In genomic region chrX:118612290-118612689, GRCh38 we compare ENCODE assay signal across 33 cellular contexts.
"Had no signal": no experiment of that assay in that cellular context is flagged by ENCODE, and none has a peak within 500 bp of the region (broad histone marks: within the 10 kb centered on the region; RNA-seq: fewer than 3 reads in every experiment).

No MANE protein-coding gene starts in this region.

- H2AFZ ChIP-seq: PC-9 had no signal

- H3K27ac ChIP-seq: brain microvascular endothelial cell, KMS-11, PC-9, RWPE1, WERI-Rb-1 had no signal

- H3K9me3 Mint-ChIP-seq: activated CD4-positive, alpha-beta T cell treated with anti-CD3 and anti-CD28 coated beads, Interleukin-2, amount 10 ng/mL, durations not matched to agents 24 days and 14 days; activated naive CD4-positive, alpha-beta T cell treated with anti-CD3 and anti-CD28 coated beads, Interleukin-2, amount 10 ng/mL, durations not matched to agents 7 days and 5 days; activated naive CD8-positive, alpha-beta T cell treated with anti-CD3 and anti-CD28 coated beads, Interleukin-2, amount 50 U/mL, for 24 hours; activated T-cell treated with anti-CD3 and anti-CD28 coated beads, Interleukin-2, amount 50 U/mL, for 4 hours; T-cell had no signal

- H3K36me3 Mint-ChIP-seq: activated naive CD8-positive, alpha-beta T cell had no signal

- H3K4me2 ChIP-seq: KMS-11, PC-9 had no signal

- ATAC-seq: activated CD8-positive, alpha-beta T cell treated with anti-CD3 and anti-CD28 coated beads, Interleukin-2, amount 10 ng/mL, durations not matched to agents 7 days and 5 days; activated naive CD8-positive, alpha-beta T cell treated with anti-CD3 and anti-CD28 coated beads, Interleukin-2, amount 50 U/mL, for 24 hours; activated T-cell treated with anti-CD3 and anti-CD28 coated beads, Interleukin-2, amount 50 U/mL, for 4 hours; Right ventricle myocardium inferior; SK-N-SH treated with all-trans-retinoic acid at 6 μM for 48 hours; T-cell had no signal

- H3K4me3 ChIP-seq: PC-9 had no signal

- H3K27me3 Mint-ChIP-seq: activated CD4-positive, alpha-beta T cell treated with anti-CD3 and anti-CD28 coated beads, Interleukin-2, amount 10 ng/mL, durations not matched to agents 24 days and 14 days; activated naive CD4-positive, alpha-beta T cell treated with anti-CD3 and anti-CD28 coated beads, Interleukin-2, amount 10 ng/mL, durations not matched to agents 7 days and 5 days; activated naive CD8-positive, alpha-beta T cell; activated naive CD8-positive, alpha-beta T cell treated with anti-CD3 and anti-CD28 coated beads, Interleukin-2, amount 50 U/mL, for 24 hours had no signal

- H3K27ac Mint-ChIP-seq: activated CD4-positive, alpha-beta T cell treated with anti-CD3 and anti-CD28 coated beads, Interleukin-2, amount 10 ng/mL, durations not matched to agents 24 days and 14 days; activated CD8-positive, alpha-beta T cell treated with anti-CD3 and anti-CD28 coated beads, Interleukin-2, amount 10 ng/mL, durations not matched to agents 7 days and 5 days; activated naive CD4-positive, alpha-beta T cell treated with anti-CD3 and anti-CD28 coated beads, Interleukin-2, amount 10 ng/mL, durations not matched to agents 7 days and 5 days; activated naive CD8-positive, alpha-beta T cell had no signal

- H3K4me3 Mint-ChIP-seq: activated CD4-positive, alpha-beta T cell treated with anti-CD3 and anti-CD28 coated beads, Interleukin-2, amount 10 ng/mL, durations not matched to agents 24 days and 14 days; activated CD8-positive, alpha-beta T cell treated with anti-CD3 and anti-CD28 coated beads, Interleukin-2, amount 10 ng/mL, durations not matched to agents 7 days and 5 days; activated naive CD4-positive, alpha-beta T cell treated with anti-CD3 and anti-CD28 coated beads, Interleukin-2, amount 10 ng/mL, durations not matched to agents 7 days and 5 days; activated naive CD8-positive, alpha-beta T cell; activated naive CD8-positive, alpha-beta T cell treated with anti-CD3 and anti-CD28 coated beads, Interleukin-2, amount 50 U/mL, for 24 hours; activated T-cell treated with anti-CD3 and anti-CD28 coated beads, Interleukin-2, amount 50 U/mL, for 4 hours; T-cell had no signal

- H3K4me1 Mint-ChIP-seq: activated CD4-positive, alpha-beta T cell treated with anti-CD3 and anti-CD28 coated beads, Interleukin-2, amount 10 ng/mL, durations not matched to agents 24 days and 14 days; activated naive CD4-positive, alpha-beta T cell treated with anti-CD3 and anti-CD28 coated beads, Interleukin-2, amount 10 ng/mL, durations not matched to agents 7 days and 5 days; activated naive CD8-positive, alpha-beta T cell treated with anti-CD3 and anti-CD28 coated beads, Interleukin-2, amount 50 U/mL, for 24 hours; T-cell had no signal

- DNase-seq: activated CD4-positive, alpha-beta T cell treated with anti-CD3 and anti-CD28 coated beads for 1 hour; activated CD4-positive, alpha-beta T cell treated with anti-CD3 and anti-CD28 coated beads, Interleukin-2, amount 10 ng/mL, durations not matched to agents 24 days and 14 days; activated CD4-positive, alpha-beta T cell treated with anti-CD3 and anti-CD28 coated beads, Interleukin-2, amount 50 U/mL, for 4 hours; activated CD4-positive, CD25-positive, alpha-beta regulatory T cell; activated CD8-positive, alpha-beta T cell treated with anti-CD3 and anti-CD28 coated beads, Interleukin-2, amount 10 ng/mL, durations not matched to agents 7 days and 5 days; activated effector memory CD4-positive, alpha-beta T cell treated with Interleukin-2 at 50 U/mL for 16 hours; activated naive CD4-positive, alpha-beta T cell treated with anti-CD3 and anti-CD28 coated beads, Interleukin-2, amount 10 ng/mL, durations not matched to agents 7 days and 5 days; activated naive CD8-positive, alpha-beta T cell treated with anti-CD3 and anti-CD28 coated beads, Interleukin-2, amount 50 U/mL, for 24 hours; activated T-cell treated with anti-CD3 and anti-CD28 coated beads, Interleukin-2, amount 50 U/mL, for 4 hours; aorta; brain microvascular endothelial cell; central memory CD4-positive, alpha-beta T cell; MM.1S; MV-4-11; NCI-H1092; NCI-H1436 treated with DMSO at 0.1 percent for 48 hours; NCI-H1694 treated with DMSO at 0.1 percent for 48 hours; NCI-H2029; NCI-H345; NCI-H524 treated with DMSO at 0.1 percent for 48 hours; NCI-H748 treated with DMSO at 0.1 percent for 48 hours; NK-92 treated with Interleukin-12 subunit alpha and Interleukin-12 subunit beta, amount 100 ng/mL, for 24 hours; PC-9; SIG-M5; T-cell; T-helper 2 cell; T-helper 9 cell; WERI-Rb-1 had no signal

- H3K27me3 ChIP-seq: brain microvascular endothelial cell had no signal

- H3K9ac ChIP-seq: KMS-11 had no signal

- H3K36me3 ChIP-seq: brain microvascular endothelial cell, WERI-Rb-1 had no signal
